11 cellular contexts compared by ENCODE assay signal in genomic region chr18:44229693-44230108, GRCh38.
DNase-seq lines count a peak whose midpoint lies in the region; ATAC-seq lines count a peak whose summit lies in the region.
"Had no signal": no experiment of that assay in that cellular context is flagged by ENCODE, and none has a peak within 500 bp of the region (broad histone marks: within the 10 kb centered on the region; RNA-seq: fewer than 3 reads in every experiment).

No MANE protein-coding gene starts in this region.

- H3K9me3 ChIP-seq in MG63 = no peaks in the 10 kb centered on the region
- no peaks in the 10 kb centered on the region for H3K9me3 ChIP-seq in stomach smooth muscle (ENCODE audit: control insufficient read depth in 2 of 2, low read length in 2 of 2)
- no peaks in the 10 kb centered on the region for H3K9me3 ChIP-seq in T-helper 17 cell (ENCODE audit: control insufficient read depth, low read length, poor library complexity, severe bottlenecking)

- no peak overlapping the region for H3K27ac Mint-ChIP-seq in T-helper 17 cell

- H3K27me3 Mint-ChIP-seq in T-helper 17 cell = no peaks in the 10 kb centered on the region

- peaks cover 11% of the 10 kb centered on the region for H3K4me1 ChIP-seq in stomach smooth muscle (ENCODE audit: control insufficient read depth, insufficient read depth, low read length)

- DNase-seq in MG63 = peak; percentile 85
- DNase-seq in caudate nucleus (lab: John Stamatoyannopoulos, UW) = peak in 45 of 61 donors; percentile 0 to 80 (median 13)
- peak; percentile 10 for DNase-seq in iPS-NIHi7 (ENCODE audit: extremely low spot score)
- DNase-seq in NOMO-1 (lab: John Stamatoyannopoulos, UW; ENCODE audit: unreplicated experiment in 2 of 2) = no peak
- DNase-seq in T-helper 17 cell = no peak
- no peak for DNase-seq in HT-29 (ENCODE audit: low spot score)
- DNase-seq: activated gamma-delta T cell treated with Interleukin-2 at 50 U/mL for 16 hours, DND-41, NCI-H2171 had no signal

- no peak overlapping the region for H3K27ac ChIP-seq in caudate nucleus (ENCODE audit: low read depth, low read length)
- peak overlapping the region; percentile 19 for H3K27ac ChIP-seq in stomach smooth muscle (ENCODE audit: low read length)

- no peak overlapping the region for H3K4me3 Mint-ChIP-seq in T-helper 17 cell

- H3K27me3 ChIP-seq in MG63 = no peaks in the 10 kb centered on the region
- no peaks in the 10 kb centered on the region for H3K27me3 ChIP-seq in stomach smooth muscle (ENCODE audit: control insufficient read depth in 1 of 2, insufficient read depth in 2 of 2, low read length in 2 of 2)

- H3K4me1 Mint-ChIP-seq in T-helper 17 cell = no peaks in the 10 kb centered on the region

- no peaks in the 10 kb centered on the region for H3K36me3 Mint-ChIP-seq in T-helper 17 cell (ENCODE audit: low read depth)

- no peak for ATAC-seq in HG03280 (IDR thresholded peaks at IDR 0.05; ENCODE audit: unreplicated experiment)
- ATAC-seq in T-helper 17 cell = no peak

- H3K36me3 ChIP-seq in MG63 (no peaks in the 10 kb centered on the region), stomach smooth muscle (ENCODE audit: control insufficient read depth in 2 of 2, insufficient read depth in 2 of 2, low read length in 2 of 2) (no peaks in the 10 kb centered on the region)

- H3K4me3 ChIP-seq in MG63 (no peak overlapping the region), stomach smooth muscle (ENCODE audit: low read length in 2 of 2) (no peak overlapping the region)

- no peak overlapping the region for H3K9ac ChIP-seq in stomach smooth muscle (ENCODE audit: low read length in 2 of 2)

Comparison
In these comparisons a context has a peak if more than half of its experiments do, and no peak if none do; other contexts are left out.
1. DNase-seq: peak in MG63 (single experiment), caudate nucleus (45 of 61) and iPS-NIHi7 (single experiment); none in NOMO-1 (0 of 2), T-helper 17 cell (0 of 3) and HT-29 (single experiment).